Comparison of ENCODE assay signal across 8 cellular contexts in genomic region chr11:209275-210121, GRCh38. TPM values are rescaled to one million over a fixed set of nuclear protein-coding genes. Genes with fewer than 3 reads are reported as not detected.
DNase-seq lines count a peak whose midpoint lies in the region; ATAC-seq and TF ChIP-seq lines count a peak whose summit lies in the region.

No MANE protein-coding gene starts in this region.

- peaks cover 6% of the 10 kb centered on the region for H3K27me3 Mint-ChIP-seq in HFFc6 (ENCODE audit: insufficient read depth)

- 48% methylated on average over 20 to 28 of the region's 29 CpGs for WGBS in body of pancreas, 2 donors

- no peaks in the 10 kb centered on the region for H3K27me3 ChIP-seq in body of pancreas
- no peaks in the 10 kb centered on the region for H3K27me3 ChIP-seq in uterus

- peak overlapping the region; percentile 100 for H3K27ac Mint-ChIP-seq in HFFc6

- TF ChIP-seq POLR2A in body of pancreas (IDR thresholded peaks at IDR 0.05): no peak
- no peak for TF ChIP-seq POLR2A in uterus (IDR thresholded peaks at IDR 0.05)

- peak overlapping the region; percentile 70 to 97 for H3K4me3 ChIP-seq in body of pancreas
- H3K4me3 ChIP-seq in uterus: peak overlapping the region; percentile 91 to 92

- intact Hi-C loops in body of pancreas (cut with DNase I) (no loop called here), uterus (cut with DNase I; ENCODE audit: low total_unique reads) (loop anchor here (10.0 kb wide), 1 partner anchor 165 kb away; no protein-coding TSS in a partner anchor)

- H3K4me3 Mint-ChIP-seq in HFFc6: peak overlapping the region; percentile 100

- H3K4me1 ChIP-seq in body of pancreas: peaks cover 42% of the 10 kb centered on the region
- H3K4me1 ChIP-seq in uterus: peaks cover 13 to 28% of the 10 kb centered on the region in 2 donors

- DNase-seq in HFFc6: no peak
- peak in 1 of 4 donors; percentile 19 for DNase-seq in body of pancreas
- DNase-seq in lung microvascular endothelial cell (ENCODE audit: low read depth in 2 of 2): peak; percentile 28 to 31
- DNase-seq in uterus: peak in 1 of 2 donors; percentile 20
- DNase-seq in pons (ENCODE audit: low spot score): no peak
- DNase-seq in GM10248 (ENCODE audit: extremely low spot score): no peak
- DNase-seq in cerebellar nuclear complex (lab: John Stamatoyannopoulos, UW): no peak

- CTCF ChIA-PET in GM10248 (lab: Yijun Ruan, JAX): interaction anchor here (1.0 kb wide), 1 partner anchor 146 kb away, joined by 3 read pairs; no protein-coding TSS in a partner anchor

- peak overlapping the region; percentile 99 for H3K27ac ChIP-seq in 22Rv1
- H3K27ac ChIP-seq in body of pancreas: peak overlapping the region in 3 of 4 donors; percentile 88 to 99 (median 98)
- H3K27ac ChIP-seq in uterus: peak overlapping the region; percentile 89 to 94

- H3K9me3 ChIP-seq in body of pancreas (no peaks in the 10 kb centered on the region), uterus (no peaks in the 10 kb centered on the region)

- POLR2A ChIA-PET in GM10248 (lab: Yijun Ruan, JAX): no interaction called here

- TF ChIP-seq CTCF in 22Rv1 (IDR thresholded peaks at IDR 0.05) (no peak), HFFc6 (IDR thresholded peaks at IDR 0.05) (no peak; the same call in 1 of the 2 replicates), body of pancreas (IDR thresholded peaks at IDR 0.05) (no peak), uterus (IDR thresholded peaks at IDR 0.05) (no peak), GM10248 (IDR thresholded peaks at IDR 0.05; ENCODE audit: control extremely low read depth, extremely low read depth, low read depth, missing control alignments) (no peak)

- peaks cover 11 to 33% of the 10 kb centered on the region in 2 donors for H3K36me3 ChIP-seq in body of pancreas (replicated peaks in 1 of 2; ENCODE audit: insufficient read depth in 1 of 2, low read depth in 2 of 2)
- H3K36me3 ChIP-seq in uterus: no peaks in the 10 kb centered on the region

- ATAC-seq in body of pancreas: no peak

- H3K9me3 Mint-ChIP-seq in HFFc6: no peaks in the 10 kb centered on the region

- peaks cover 31% of the 10 kb centered on the region for H3K36me3 Mint-ChIP-seq in HFFc6 (ENCODE audit: low read depth)

- H3K4me1 Mint-ChIP-seq in HFFc6 (ENCODE audit: low read depth): peaks cover 27% of the 10 kb centered on the region

RNA-seq across cellular contexts. Expression of gene RIC8A, which starts 2.0 kb away (rescaled TPM):
- 100 to 1,000 TPM; 163 to 194 (median 164) TPM for total RNA-seq in HFFc6 (2021; fragmentation: NEBNext Ultra II Directional; extraction: Animal tissue kit (Norgen Biotek cat#: 25700))
- 10 to 100 TPM; 59.3 to 88.5 TPM for total RNA-seq in body of pancreas
- 122 and 160 TPM in 2 replicates for total RNA-seq in lung microvascular endothelial cell
- 100 to 1,000 TPM in 2 of 4 donors, 10 to 100 TPM in 2; 84.5 to 376 (median 192) TPM for total RNA-seq in uterus

RNA-seq across cellular contexts. Expression of gene BET1L, which starts 2.3 kb away (rescaled TPM):
- total RNA-seq in HFFc6 (2021; fragmentation: NEBNext Ultra II Directional; extraction: Animal tissue kit (Norgen Biotek cat#: 25700)): 10 to 100 TPM; 63.5 to 76.9 (median 67.2) TPM
- 10 to 100 TPM; 22.3 to 31.0 TPM for total RNA-seq in body of pancreas
- 8.9 and 11.3 TPM in 2 replicates for total RNA-seq in lung microvascular endothelial cell
- total RNA-seq in uterus: 10 to 100 TPM in 3 of 4 donors, 1 to 10 TPM in 1; 8.7 to 57.8 (median 15.0) TPM

RNA-seq across cellular contexts. Expression of gene SCGB1C1, which starts 16.6 kb away (rescaled TPM):
- not detected for total RNA-seq in HFFc6 (2021; fragmentation: NEBNext Ultra II Directional; extraction: Animal tissue kit (Norgen Biotek cat#: 25700))
- not detected for total RNA-seq in body of pancreas
- total RNA-seq in lung microvascular endothelial cell: not detected in 2 replicates
- not detected for total RNA-seq in uterus

RNA-seq across cellular contexts. Expression of gene SIRT3, which starts 26.6 kb away (rescaled TPM):
- 10 to 100 TPM in 4 of 6 experiments, 1 to 10 TPM in 2; 8.0 to 10.9 (median 10.2) TPM for total RNA-seq in HFFc6 (2021; fragmentation: NEBNext Ultra II Directional; extraction: Animal tissue kit (Norgen Biotek cat#: 25700))
- 10 to 100 TPM; 22.1 to 22.6 TPM for total RNA-seq in body of pancreas
- total RNA-seq in lung microvascular endothelial cell: 6.0 and 6.8 TPM in 2 replicates
- total RNA-seq in uterus: 10 to 100 TPM in 2 of 4 donors, 1 to 10 TPM in 2; 1.5 to 25.9 (median 9.8) TPM

RNA-seq across cellular contexts. Expression of gene PSMD13, which starts 27.3 kb away (rescaled TPM):
- total RNA-seq in HFFc6 (2021; fragmentation: NEBNext Ultra II Directional; extraction: Animal tissue kit (Norgen Biotek cat#: 25700)): 100 to 1,000 TPM; 167 to 180 (median 172) TPM
- total RNA-seq in body of pancreas (10 to 100 TPM; 40.2 to 52.4 TPM), lung microvascular endothelial cell (141 and 161 TPM in 2 replicates), uterus (10 to 100 TPM; 17.9 to 94.3 (median 78.2) TPM)

Comparison
In these comparisons a context has a peak if more than half of its experiments do, and no peak if none do; other contexts are left out.
1. DNase-seq: peak in lung microvascular endothelial cell (2 of 2); none in HFFc6 (single experiment), pons (single experiment), GM10248 (single experiment) and cerebellar nuclear complex (0 of 2).
2. Peak in every context shown above with its lines, with median percentiles within 50 percentile points of each other: H3K27ac ChIP-seq.